In the genomic region with DNA sequence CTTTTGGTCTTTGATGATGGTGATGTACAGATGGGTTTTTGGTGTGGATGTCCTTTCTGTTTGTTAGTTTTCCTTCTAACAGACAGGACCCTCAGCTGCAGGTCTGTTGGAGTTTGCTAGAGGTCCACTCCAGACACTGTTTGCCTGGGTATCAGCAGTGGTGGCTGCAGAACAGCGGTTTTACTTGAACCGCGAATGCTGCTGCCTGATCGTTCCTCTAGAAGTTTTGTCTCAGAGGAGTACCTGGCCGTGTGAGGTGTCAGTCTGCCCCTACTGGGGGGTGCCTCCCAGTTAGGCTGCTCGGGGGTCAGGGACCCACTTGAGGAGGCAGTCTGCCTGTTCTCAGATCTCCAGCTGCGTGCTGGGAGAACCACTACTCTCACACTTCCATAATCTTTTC, we compare ENCODE assay signal across 6 cellular contexts.
DNase-seq lines count a peak whose midpoint lies in the region; ATAC-seq, FAIRE-seq and TF ChIP-seq lines count a peak whose summit lies in the region.
"Not testable (repeated sequence)": the region's sequence is repeated elsewhere in the genome, so short reads cannot be mapped to it uniquely, and the experiment has no call there.

No MANE protein-coding gene starts in this region.

- peaks cover 49% of the 10 kb centered on the region for H3K36me3 ChIP-seq in GM23338 (ENCODE audit: insufficient read depth)
- not testable (repeated sequence) for H3K36me3 ChIP-seq in kidney (ENCODE audit: control insufficient read depth in 1 of 2, insufficient read depth in 2 of 2, low read length in 2 of 2); upper lobe of right lung

- not testable (repeated sequence) for H3K4me1 Mint-ChIP-seq in GM23338; chondrocyte (ENCODE audit: low read depth); osteocyte (ENCODE audit: unreplicated experiment)

- H3K9me3 Mint-ChIP-seq in GM23338, result not testable (repeated sequence)
- H3K9me3 Mint-ChIP-seq in chondrocyte (ENCODE audit: low read depth), result peaks cover 46% of the 10 kb centered on the region
- peaks cover 37% of the 10 kb centered on the region for H3K9me3 Mint-ChIP-seq in osteocyte (ENCODE audit: unreplicated experiment)

- H3K9me2 ChIP-seq in GM23338 (ENCODE audit: insufficient read depth), result not testable (repeated sequence)

- not testable (repeated sequence) for H3K4me3 Mint-ChIP-seq in GM23338; chondrocyte (ENCODE audit: unreplicated experiment); osteocyte (ENCODE audit: unreplicated experiment)

- H4K20me1 ChIP-seq in GM23338 (replicated peaks; ENCODE audit: insufficient read depth), result not testable (repeated sequence)

- intact Hi-C loops in Right ventricle myocardium superior (cut with DNase I); kidney (cut with DNase I); upper lobe of right lung (cut with DNase I): not testable (repeated sequence)

- H3K79me2 ChIP-seq in GM23338 (replicated peaks; ENCODE audit: insufficient read depth), result not testable (repeated sequence)

- H3K27me3 Mint-ChIP-seq in GM23338 (ENCODE audit: insufficient read depth, low read depth, poor library complexity); chondrocyte (ENCODE audit: low read depth); osteocyte (ENCODE audit: unreplicated experiment): not testable (repeated sequence)

- TF ChIP-seq CTCF in GM23338 (conservative IDR thresholded peaks at IDR 0.05; ENCODE audit: low read depth in 2 of 2); chondrocyte (IDR thresholded peaks at IDR 0.05); kidney (IDR thresholded peaks at IDR 0.05; ENCODE audit: borderline replicate concordance, extremely low read depth, insufficient read depth); osteocyte (IDR thresholded peaks at IDR 0.05); upper lobe of right lung (IDR thresholded peaks at IDR 0.05): not testable (repeated sequence)

- H3K4me2 ChIP-seq in GM23338, result not testable (repeated sequence)

- FAIRE-seq in kidney (lab: Jason Lieb, UNC), result not testable (repeated sequence)

- not testable (repeated sequence) for H3K4me1 ChIP-seq in GM23338 (ENCODE audit: insufficient read depth); kidney (ENCODE audit: control insufficient read depth in 1 of 2, insufficient read depth in 1 of 2, low read depth in 1 of 2, low read length in 2 of 2); upper lobe of right lung

- not testable (repeated sequence) for ATAC-seq in GM23338; Right ventricle myocardium superior (ENCODE audit: poor library complexity); upper lobe of right lung

- H3K36me3 Mint-ChIP-seq in GM23338 (ENCODE audit: low read depth), result peaks cover 40% of the 10 kb centered on the region
- not testable (repeated sequence) for H3K36me3 Mint-ChIP-seq in chondrocyte (ENCODE audit: low read depth); osteocyte (ENCODE audit: unreplicated experiment)

- H3K27ac Mint-ChIP-seq in GM23338; chondrocyte (ENCODE audit: unreplicated experiment); osteocyte (ENCODE audit: unreplicated experiment): not testable (repeated sequence)

- not testable (repeated sequence) for H3F3A ChIP-seq in GM23338 (replicated peaks; ENCODE audit: low read depth)

- H3K9ac ChIP-seq in kidney (ENCODE audit: low read length in 2 of 2), result not testable (repeated sequence)

- DNase-seq in GM23338 (ENCODE audit: low spot score), result not testable (repeated sequence)
- DNase-seq in chondrocyte (ENCODE audit: low spot score), result peak; percentile 88
- peak; percentile 34 for DNase-seq in Right ventricle myocardium superior
- DNase-seq in kidney, result peak; percentile 38
- peak; percentile 86 for DNase-seq in osteocyte (ENCODE audit: extremely low spot score, unreplicated experiment)
- peak; percentile 58 for DNase-seq in upper lobe of right lung

- H3K4me3 ChIP-seq in GM23338, result peak overlapping the region; percentile 3; the same call in 1 of the 2 replicates
- H3K4me3 ChIP-seq in kidney (ENCODE audit: low read length in 2 of 2); upper lobe of right lung: not testable (repeated sequence)

- H2AFZ ChIP-seq in GM23338, result not testable (repeated sequence)

- not testable (repeated sequence) for H3K27me3 ChIP-seq in GM23338 (ENCODE audit: insufficient read depth); upper lobe of right lung

- H3K27ac ChIP-seq in GM23338 (ENCODE audit: low read depth); kidney (ENCODE audit: low read depth in 2 of 2, low read length in 2 of 2); upper lobe of right lung: not testable (repeated sequence)

- not testable (repeated sequence) for H3K9me3 ChIP-seq in kidney (ENCODE audit: control insufficient read depth in 1 of 2, low read length in 2 of 2); upper lobe of right lung
